In the genomic region with DNA sequence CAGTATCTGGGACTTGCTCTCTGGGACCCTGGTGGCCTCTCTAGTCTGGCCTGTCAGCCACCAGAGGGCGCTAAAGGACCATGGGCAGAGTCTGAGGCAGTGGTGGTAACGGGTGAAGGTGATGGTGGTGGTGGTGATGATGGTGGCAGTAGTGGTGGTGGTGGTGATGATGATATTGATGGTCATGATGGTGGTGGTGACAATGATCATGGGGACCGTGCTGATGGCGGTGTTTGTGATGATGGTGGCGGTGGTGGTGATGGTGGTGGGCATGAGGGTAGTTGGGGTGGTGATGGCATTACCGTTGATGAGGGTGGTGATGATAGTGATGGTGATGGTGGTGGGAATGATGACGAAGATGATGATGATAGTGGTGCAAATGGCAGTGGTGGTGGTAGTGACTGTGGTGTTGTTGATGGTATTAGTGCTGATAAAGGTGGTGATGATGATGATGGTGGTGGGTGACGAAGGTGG, we compare ENCODE assay signal across 8 cellular contexts. TPM values are rescaled to one million over a fixed set of nuclear protein-coding genes. Genes with fewer than 3 reads are reported as not detected.
DNase-seq lines count a peak whose midpoint lies in the region; ATAC-seq and TF ChIP-seq lines count a peak whose summit lies in the region.

No MANE protein-coding gene starts in this region.

- no peaks in the 10 kb centered on the region for H3K36me3 Mint-ChIP-seq in natural killer cell

- H3K27me3 Mint-ChIP-seq in natural killer cell (ENCODE audit: low read depth in 2 of 2): no peaks in the 10 kb centered on the region

- TF ChIP-seq CTCF in epithelial cell of proximal tubule (conservative IDR thresholded peaks at IDR 0.05; ENCODE audit: low read depth, low read length) (peak; percentile 97), natural killer cell (IDR thresholded peaks at IDR 0.05) (peak; percentile 70)

- peaks cover 0 to 5% of the 10 kb centered on the region in 2 donors for H3K4me1 Mint-ChIP-seq in natural killer cell

- H3K4me3 ChIP-seq in epithelial cell of proximal tubule (ENCODE audit: low read depth, low read length): no peak overlapping the region

- no peaks in the 10 kb centered on the region for H3K9me3 Mint-ChIP-seq in natural killer cell

- no peak overlapping the region for H3K27ac Mint-ChIP-seq in natural killer cell

- intact Hi-C loops in natural killer cell (cut with micrococcal nuclease): loop anchor here (1.0 to 2.0 kb wide), 2 partner anchors 103 to 460 kb away; no protein-coding TSS in a partner anchor

- ATAC-seq in natural killer cell (peak; percentile 75 to 90 (median 87)), GM19463 (IDR thresholded peaks at IDR 0.05; ENCODE audit: unreplicated experiment) (no peak)

- H3K4me3 Mint-ChIP-seq in natural killer cell: no peak overlapping the region

- DNase-seq in SIG-M5 treated with dmso at 0.1 percent for 504 hours (lab: John Stamatoyannopoulos, UW; ENCODE audit: unreplicated experiment) (peak; percentile 54), SIG-M5 (lab: John Stamatoyannopoulos, UW) (no peak), NCI-H69 (lab: John Stamatoyannopoulos, UW) (peak; percentile 66), epithelial cell of proximal tubule (ENCODE audit: low read depth) (no peak), natural killer cell (peak; percentile 82)
- peak; percentile 70 for DNase-seq in activated CD8-positive, alpha-beta memory T cell treated with anti-CD3 and anti-CD28 coated beads, Interleukin-2, amount 50 U/mL, for 24 hours (ENCODE audit: extremely low read depth)
- DNase-seq in stimulated activated naive CD4-positive, alpha-beta T cell treated with Interleukin-2 at 50 U/mL for 16 hours (lab: John Stamatoyannopoulos, UW): peak; percentile 78

RNA-seq across cellular contexts. Expression of a gene that starts 16.0 kb away (rescaled TPM):
- total RNA-seq in epithelial cell of proximal tubule: not detected in 2 replicates
- total RNA-seq in natural killer cell: not detected

RNA-seq across cellular contexts. Expression of a gene that starts 16.4 kb away (rescaled TPM):
- total RNA-seq in epithelial cell of proximal tubule: 0.46 and 1.4 TPM in 2 replicates
- 1 to 10 TPM; 1.9 to 7.8 (median 3.3) TPM for total RNA-seq in natural killer cell

RNA-seq across cellular contexts. Expression of a gene that starts 27.8 kb away (rescaled TPM):
- total RNA-seq in epithelial cell of proximal tubule (40.0 and 55.2 TPM in 2 replicates), natural killer cell (10 to 100 TPM; 52.8 to 67.9 (median 59.3) TPM)

RNA-seq across cellular contexts. Expression of a gene that starts 51.2 kb away (rescaled TPM):
- total RNA-seq in epithelial cell of proximal tubule: 179 and 183 TPM in 2 replicates
- 100 to 1,000 TPM; 263 to 292 (median 263) TPM for total RNA-seq in natural killer cell

Comparison
In these comparisons a context has a peak if more than half of its experiments do, and no peak if none do; other contexts are left out.
1. DNase-seq: peak in SIG-M5 treated with dmso at 0.1 percent for 504 hours (single experiment), NCI-H69 (single experiment), activated CD8-positive, alpha-beta memory T cell treated with anti-CD3 and anti-CD28 coated beads, Interleukin-2, amount 50 U/mL, for 24 hours (single experiment), natural killer cell (single experiment) and stimulated activated naive CD4-positive, alpha-beta T cell treated with Interleukin-2 at 50 U/mL for 16 hours (single experiment); none in SIG-M5 (single experiment) and epithelial cell of proximal tubule (single experiment).